In genomic region chr1:109104364-109105151, GRCh38 we compare ENCODE assay signal across 1 cellular context.
TF ChIP-seq lines count a peak whose summit lies in the region.

No MANE protein-coding gene starts in this region.

TF ChIP-seq in endothelial cell of umbilical vein, 7 proteins besides CTCF, POLR2A, EP300 and RAD21:
- TF ChIP-seq MYC (IDR thresholded peaks at IDR 0.05; ENCODE audit: low read depth, low read length): no peak
- no peak for TF ChIP-seq FOS (IDR thresholded peaks at IDR 0.05; ENCODE audit: borderline replicate concordance, insufficient read depth, low read length)
- TF ChIP-seq MAX (IDR thresholded peaks at IDR 0.05; ENCODE audit: insufficient read depth, insufficient read length): no peak
